In the genomic region with DNA sequence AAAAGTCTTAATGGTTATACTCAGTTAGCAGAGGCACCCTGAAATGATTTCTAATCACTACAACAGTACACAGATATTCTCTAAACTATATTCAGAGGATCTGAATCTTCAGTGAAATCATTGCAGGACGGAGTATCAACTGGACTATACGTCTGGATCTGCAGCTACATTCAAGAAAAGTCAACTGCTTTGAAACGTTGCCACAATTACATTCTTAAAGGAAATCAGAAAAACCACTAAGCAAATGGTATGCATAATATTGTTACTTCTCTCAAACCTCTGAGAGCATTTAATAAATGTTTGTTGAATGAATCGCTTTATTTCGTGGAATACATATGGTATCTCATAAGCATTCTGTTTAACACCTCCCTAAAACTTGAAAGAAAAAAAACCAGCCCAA, we compare ENCODE assay signal across 16 cellular contexts.
"Had no signal": no experiment of that assay in that cellular context is flagged by ENCODE, and none has a peak within 500 bp of the region (broad histone marks: within the 10 kb centered on the region; RNA-seq: fewer than 3 reads in every experiment).

No MANE protein-coding gene starts in this region.

- DNase-seq: activated CD4-positive, alpha-beta memory T cell treated with anti-CD3 and anti-CD28 coated beads for 36 hours; activated CD4-positive, alpha-beta T cell treated with anti-CD3 and anti-CD28 coated beads for 1 hour; activated CD8-positive, alpha-beta memory T cell treated with anti-CD3 and anti-CD28 coated beads, Interleukin-2, amount 10 ng/mL, durations not matched to agents 7 days and 5 days; activated effector memory CD4-positive, alpha-beta T cell treated with Interleukin-2 at 50 U/mL for 16 hours; activated naive CD4-positive, alpha-beta T cell treated with anti-CD3 and anti-CD28 coated beads, Interleukin-2, amount 50 U/mL, for 16 hours; activated T-cell treated with anti-CD3 and anti-CD28 coated beads, Interleukin-2, amount 50 U/mL, for 1 hour; dorsolateral prefrontal cortex; endodermal cell; hypothalamus; kidney glomerular epithelial cell; mesendoderm; ovary; right lobe of liver; spleen had no signal

- H3K4me3 ChIP-seq: breast epithelium, dorsolateral prefrontal cortex, ovary, right lobe of liver, spleen had no signal

- H3K36me3 ChIP-seq: breast epithelium, ovary, right lobe of liver, spleen had no signal

- H3K27ac Mint-ChIP-seq: activated CD8-positive, alpha-beta memory T cell treated with anti-CD3 and anti-CD28 coated beads, Interleukin-2, amount 10 ng/mL, durations not matched to agents 7 days and 5 days had no signal

- H3K4me3 Mint-ChIP-seq: activated CD8-positive, alpha-beta memory T cell treated with anti-CD3 and anti-CD28 coated beads, Interleukin-2, amount 10 ng/mL, durations not matched to agents 7 days and 5 days; endodermal cell had no signal

- H3K27ac ChIP-seq: breast epithelium, dorsolateral prefrontal cortex, ovary, right lobe of liver, spleen, VCaP had no signal

- H3K27me3 ChIP-seq: breast epithelium, dorsolateral prefrontal cortex, ovary, right lobe of liver, spleen had no signal

- H3K9me3 ChIP-seq: breast epithelium, ovary, right lobe of liver, spleen had no signal

- H3K27me3 Mint-ChIP-seq: activated CD4-positive, alpha-beta memory T cell treated with anti-CD3 and anti-CD28 coated beads for 36 hours; activated CD8-positive, alpha-beta memory T cell treated with anti-CD3 and anti-CD28 coated beads, Interleukin-2, amount 10 ng/mL, durations not matched to agents 7 days and 5 days had no signal

- H3K9me3 Mint-ChIP-seq: activated CD4-positive, alpha-beta memory T cell treated with anti-CD3 and anti-CD28 coated beads for 36 hours; endodermal cell had no signal

- H3K4me1 ChIP-seq: breast epithelium had no signal
